ENCODE assay signal across 13 cellular contexts in the genomic region with DNA sequence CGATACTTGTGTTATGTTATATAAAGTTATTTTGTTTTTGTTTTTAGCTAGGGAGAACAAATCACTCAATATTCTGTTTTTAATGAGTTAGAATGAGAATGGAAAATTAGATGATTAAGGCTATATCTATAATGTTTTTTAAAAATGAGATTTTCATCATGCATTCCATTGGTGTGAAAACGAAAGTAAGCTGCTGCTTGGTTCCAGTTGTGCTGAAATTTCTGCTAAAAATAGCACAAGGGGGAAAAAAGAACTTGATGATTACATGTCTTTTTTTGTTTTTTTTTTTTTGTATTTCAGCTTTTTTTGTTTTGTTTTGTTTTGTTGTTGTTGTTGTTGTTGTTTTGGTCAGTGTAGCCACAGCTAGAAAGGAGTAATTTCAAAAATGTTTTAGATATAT.
DNase-seq lines count a peak whose midpoint lies in the region; ATAC-seq and TF ChIP-seq lines count a peak whose summit lies in the region.
"Had no signal": no experiment of that assay in that cellular context is flagged by ENCODE, and none has a peak within 500 bp of the region (broad histone marks: within the 10 kb centered on the region; RNA-seq: fewer than 3 reads in every experiment).

No MANE protein-coding gene starts in this region.

- no peak for ATAC-seq in right cardiac atrium
- peak in 2 of 4 donors; percentile 39 to 44 for ATAC-seq in right lobe of liver
- ATAC-seq in GM21723 (IDR thresholded peaks at IDR 0.05; ENCODE audit: unreplicated experiment) = no peak
- ATAC-seq: CD8-positive, alpha-beta T cell had no signal

- TF ChIP-seq POLR2A in right lobe of liver (IDR thresholded peaks at IDR 0.05) = no peak
- TF ChIP-seq POLR2A in uterus (IDR thresholded peaks at IDR 0.05) = no peak

- H3K9me3 ChIP-seq in right cardiac atrium (ENCODE audit: control insufficient read depth, low read length) (no peaks in the 10 kb centered on the region), right lobe of liver (no peaks in the 10 kb centered on the region), uterus (no peaks in the 10 kb centered on the region)
- H3K9me3 ChIP-seq: Peyer's patch had no signal

- H3K36me3 ChIP-seq in right lobe of liver (no peaks in the 10 kb centered on the region), uterus (no peaks in the 10 kb centered on the region)
- H3K36me3 ChIP-seq: Peyer's patch had no signal

- intact Hi-C loops in right cardiac atrium (cut with DNase I) = loop anchor here in 2 of 4 donors (5.0 to 10.0 kb wide), 3 partner anchors 169 to 239 kb away; partner anchors contain the start of gene KCNJ3 (in 1 of the 2)
- intact Hi-C loops in cardiac septum (cut with DNase I) = no loop called here
- intact Hi-C loops in right lobe of liver (cut with DNase I) = no loop called here
- intact Hi-C loops in uterus (cut with DNase I; ENCODE audit: low total_unique reads) = no loop called here

- H3K27me3 ChIP-seq in right cardiac atrium (ENCODE audit: control insufficient read depth, insufficient read depth) (no peaks in the 10 kb centered on the region), right lobe of liver (no peaks in the 10 kb centered on the region), uterus (no peaks in the 10 kb centered on the region)
- H3K27me3 ChIP-seq: Peyer's patch had no signal

- H3K4me3 ChIP-seq in right cardiac atrium (ENCODE audit: low read length) = peak overlapping the region; percentile 76
- H3K4me3 ChIP-seq in right lobe of liver = peak overlapping the region in 2 of 3 donors; percentile 9 to 22
- H3K4me3 ChIP-seq in uterus = peak overlapping the region; percentile 16 to 33

- H3K27ac ChIP-seq in right cardiac atrium (ENCODE audit: low read length) = no peak overlapping the region
- H3K27ac ChIP-seq in right lobe of liver = no peak overlapping the region
- no peak overlapping the region for H3K27ac ChIP-seq in uterus
- H3K27ac ChIP-seq: Peyer's patch had no signal

- H3K4me1 ChIP-seq in right cardiac atrium (ENCODE audit: control insufficient read depth, insufficient read depth, low read length) (peaks cover 2% of the 10 kb centered on the region), right lobe of liver (peaks cover 0 to 35% (median 0%) of the 10 kb centered on the region in 4 donors), uterus (no peaks in the 10 kb centered on the region)
- H3K4me1 ChIP-seq: Peyer's patch had no signal

- 23% methylated on average over 2 of the region's 2 CpGs for WGBS in right cardiac atrium
- WGBS in right lobe of liver (ENCODE audit: insufficient coverage, low coverage, low lambda C conversion rate, missing lambda C conversion rate) = 38% methylated on average over 2 of the region's 2 CpGs

- TF ChIP-seq CTCF in right lobe of liver (IDR thresholded peaks at IDR 0.05) (no peak), uterus (IDR thresholded peaks at IDR 0.05) (no peak)

- no peak for DNase-seq in right cardiac atrium
- DNase-seq in cardiac septum (ENCODE audit: low spot score) = no peak
- DNase-seq in amniotic epithelial cell (ENCODE audit: low read depth) = peak; percentile 9
- no peak for DNase-seq in right lobe of liver
- DNase-seq in uterus = no peak
- no peak for DNase-seq in hepatic stellate cell (ENCODE audit: low spot score)
- no peak for DNase-seq in SIG-M5 treated with dmso at 0.1 percent for 504 hours (lab: John Stamatoyannopoulos, UW; ENCODE audit: unreplicated experiment)
- DNase-seq: activated CD4-positive, alpha-beta memory T cell treated with anti-CD3 and anti-CD28 coated beads, Interleukin-2, amount 10 ng/mL, durations not matched to agents 7 days and 5 days; CD8-positive, alpha-beta T cell; mesendoderm; NCI-H1694; Peyer's patch had no signal

Comparison
In these comparisons a context has a peak if more than half of its experiments do, and no peak if none do; other contexts are left out.
1. H3K4me3 ChIP-seq: peak in every context shown above with its lines; median percentile 76 in right cardiac atrium; 24 in uterus; 16 in right lobe of liver.